Comparison of ENCODE assay signal across 33 cellular contexts in genomic region chr18:57664600-57665165, GRCh38. TPM values are rescaled to one million over a fixed set of nuclear protein-coding genes. Genes with fewer than 3 reads are reported as not detected.
DNase-seq lines count a peak whose midpoint lies in the region; ATAC-seq, FAIRE-seq and TF ChIP-seq lines count a peak whose summit lies in the region.
"Had no signal": no experiment of that assay in that cellular context is flagged by ENCODE, and none has a peak within 500 bp of the region (broad histone marks: within the 10 kb centered on the region; RNA-seq: fewer than 3 reads in every experiment).

No MANE protein-coding gene starts in this region.

- no peak for TF ChIP-seq POLR2A in H54 (IDR thresholded peaks at IDR 0.05; ENCODE audit: low read depth, low read length)

- no peak for ATAC-seq in activated naive CD8-positive, alpha-beta T cell treated with anti-CD3 and anti-CD28 coated beads, Interleukin-2, amount 50 U/mL, for 24 hours
- ATAC-seq in HG03442 (IDR thresholded peaks at IDR 0.05; ENCODE audit: unreplicated experiment) = no peak
- ATAC-seq: effector memory CD8-positive, alpha-beta T cell; HCT116; Panc1 had no signal

- peak overlapping the region; percentile 60 for H3K27ac ChIP-seq in A673 (ENCODE audit: low read depth, low read length, poor library complexity, severe bottlenecking)
- H3K27ac ChIP-seq: BLaER1 had no signal

- H3K4me1 ChIP-seq in A673 (ENCODE audit: insufficient read depth, low read length, poor library complexity, severe bottlenecking) = peaks cover 36% of the 10 kb centered on the region
- H3K4me1 ChIP-seq: Caco-2 had no signal

- POLR2A ChIA-PET in A673 (lab: Charles Lee; ENCODE audit: low non-redundant PET) = no interaction called here

- TF ChIP-seq CTCF in A673 (conservative IDR thresholded peaks at IDR 0.05; ENCODE audit: low read depth, low read length) = no peak
- TF ChIP-seq CTCF in D721Med (IDR thresholded peaks at IDR 0.05; ENCODE audit: insufficient read depth, missing control alignments) = no peak
- no peak for TF ChIP-seq CTCF in nephron progenitor cell (IDR thresholded peaks at IDR 0.05)

- no peak overlapping the region for H3K4me3 ChIP-seq in A673 (ENCODE audit: low read depth, low read length, poor library complexity, severe bottlenecking)
- H3K4me3 ChIP-seq: BLaER1, esophagus muscularis mucosa, smooth muscle cell, upper lobe of left lung had no signal

- no peaks in the 10 kb centered on the region for H3K27me3 ChIP-seq in A673 (replicated peaks; ENCODE audit: insufficient read depth, low read depth, low read length, poor library complexity)
- H3K27me3 ChIP-seq: BLaER1, esophagus muscularis mucosa, upper lobe of left lung had no signal

- H3K36me3 ChIP-seq in A673 (ENCODE audit: insufficient read depth, low read length, poor library complexity, severe bottlenecking) = peaks cover 64% of the 10 kb centered on the region
- H3K36me3 ChIP-seq: BLaER1 had no signal

- peak overlapping the region; percentile 6 for H3K27ac Mint-ChIP-seq in activated naive CD8-positive, alpha-beta T cell treated with anti-CD3 and anti-CD28 coated beads, Interleukin-2, amount 50 U/mL, for 24 hours
- H3K27ac Mint-ChIP-seq in nephron progenitor cell = peak overlapping the region; percentile 13
- H3K27ac Mint-ChIP-seq: activated naive CD4-positive, alpha-beta T cell treated with anti-CD3 and anti-CD28 coated beads for 36 hours; activated T-helper 1 cell treated with anti-CD3 and anti-CD28 coated beads, Interleukin-12 subunit alpha, Interleukin-12 subunit beta, Interleukin-2, Interleukin-4 antibody, amounts not matched to agents 30 ng/mL and 10 ng/mL and 1 ng/mL, durations not matched to agents 14 hours and 24 hours and 36 hours; effector memory CD8-positive, alpha-beta T cell; memory B cell had no signal

- no peaks in the 10 kb centered on the region for H3K27me3 Mint-ChIP-seq in activated naive CD8-positive, alpha-beta T cell treated with anti-CD3 and anti-CD28 coated beads, Interleukin-2, amount 50 U/mL, for 24 hours
- H3K27me3 Mint-ChIP-seq in nephron progenitor cell (ENCODE audit: low read depth, poor library complexity) = peaks cover 3% of the 10 kb centered on the region
- H3K27me3 Mint-ChIP-seq: effector memory CD8-positive, alpha-beta T cell; memory B cell had no signal

- CTCF ChIA-PET in A673 (lab: Charles Lee) = no interaction called here

- H3K9me3 ChIP-seq in A673 (ENCODE audit: low read depth, low read length, poor library complexity, severe bottlenecking) = no peaks in the 10 kb centered on the region
- H3K9me3 ChIP-seq: Caco-2, esophagus muscularis mucosa, upper lobe of left lung had no signal

- peak; percentile 97 for FAIRE-seq in D721Med (lab: Jason Lieb, UNC)
- FAIRE-seq in H54 (lab: Jason Lieb, UNC) = no peak
- FAIRE-seq: frontal cortex, GM18507 had no signal

- H3K9me3 Mint-ChIP-seq in activated naive CD8-positive, alpha-beta T cell treated with anti-CD3 and anti-CD28 coated beads, Interleukin-2, amount 50 U/mL, for 24 hours = peaks cover 3% of the 10 kb centered on the region
- H3K9me3 Mint-ChIP-seq in nephron progenitor cell = no peaks in the 10 kb centered on the region
- H3K9me3 Mint-ChIP-seq: activated naive CD4-positive, alpha-beta T cell treated with anti-CD3 and anti-CD28 coated beads for 36 hours; effector memory CD8-positive, alpha-beta T cell had no signal

- peaks cover 68% of the 10 kb centered on the region for H3K4me1 Mint-ChIP-seq in activated naive CD8-positive, alpha-beta T cell treated with anti-CD3 and anti-CD28 coated beads, Interleukin-2, amount 50 U/mL, for 24 hours
- H3K4me1 Mint-ChIP-seq in nephron progenitor cell = peaks cover 5% of the 10 kb centered on the region

- peaks cover 5% of the 10 kb centered on the region for H3K36me3 Mint-ChIP-seq in activated naive CD8-positive, alpha-beta T cell treated with anti-CD3 and anti-CD28 coated beads, Interleukin-2, amount 50 U/mL, for 24 hours (ENCODE audit: low read depth)
- H3K36me3 Mint-ChIP-seq in nephron progenitor cell (ENCODE audit: low read depth) = no peaks in the 10 kb centered on the region

- no TSS peak for BruUV-seq in A673 (replicated peaks; lab: Mats Ljungman, UMichigan)

- no peak overlapping the region for H3K4me3 Mint-ChIP-seq in activated naive CD8-positive, alpha-beta T cell treated with anti-CD3 and anti-CD28 coated beads, Interleukin-2, amount 50 U/mL, for 24 hours
- H3K4me3 Mint-ChIP-seq in nephron progenitor cell = no peak overlapping the region
- H3K4me3 Mint-ChIP-seq: activated naive CD4-positive, alpha-beta T cell treated with anti-CD3 and anti-CD28 coated beads for 36 hours; activated T-helper 1 cell treated with anti-CD3 and anti-CD28 coated beads, Interleukin-12 subunit alpha, Interleukin-12 subunit beta, Interleukin-2, Interleukin-4 antibody, amounts not matched to agents 30 ng/mL and 10 ng/mL and 1 ng/mL, durations not matched to agents 14 hours and 24 hours and 36 hours; effector memory CD8-positive, alpha-beta T cell; memory B cell had no signal

- intact Hi-C loops in A673 (cut with micrococcal nuclease; ENCODE audit: unreplicated experiment) = no loop called here

- DNase-seq in A673 (ENCODE audit: low spot score) (no peak), D721Med (ENCODE audit: insufficient read length, low spot score) (no peak), nephron progenitor cell (no peak), NCI-H69 (lab: John Stamatoyannopoulos, UW) (no peak), NCI-H146 treated with DMSO at 0.1 percent for 48 hours (lab: John Stamatoyannopoulos, UW; ENCODE audit: unreplicated experiment) (no peak), H54 (ENCODE audit: insufficient read length, low spot score) (no peak)
- no peak for DNase-seq in activated naive CD8-positive, alpha-beta T cell treated with anti-CD3 and anti-CD28 coated beads, Interleukin-2, amount 50 U/mL, for 24 hours
- DNase-seq: activated CD4-positive, CD25-positive, alpha-beta regulatory T cell; activated CD8-positive, alpha-beta memory T cell treated with anti-CD3 and anti-CD28 coated beads, Interleukin-2, amount 50 U/mL, for 4 hours; activated naive CD4-positive, alpha-beta T cell treated with anti-CD3 and anti-CD28 coated beads for 36 hours; aorta; Caco-2; cortex of kidney; DMS79 treated with DMSO at 0.1 percent for 48 hours; effector memory CD8-positive, alpha-beta T cell; NCI-H1694; NCI-H2171; NCI-H510A; retina; SHP77 treated with DMSO at 0.1 percent for 48 hours; stimulated activated CD4-positive, alpha-beta T cell treated with anti-CD3 and anti-CD28 coated beads, Interleukin-1b, Interleukin-23, amount 100 ng/mL, for 48 hours; T1000; upper lobe of left lung had no signal

RNA-seq across cellular contexts. Expression of gene NARS1, which starts 43.0 kb away (rescaled TPM):
- 249 and 261 TPM in 2 replicates for total RNA-seq in A673 (2021)
